Comparison of ENCODE assay signal across 16 cellular contexts in genomic region chr17:17170346-17170976, GRCh38. TPM values are rescaled to one million over a fixed set of nuclear protein-coding genes. Genes with fewer than 3 reads are reported as not detected.
DNase-seq lines count a peak whose midpoint lies in the region; ATAC-seq and TF ChIP-seq lines count a peak whose summit lies in the region.
"Had no signal": no experiment of that assay in that cellular context is flagged by ENCODE, and none has a peak within 500 bp of the region (broad histone marks: within the 10 kb centered on the region; RNA-seq: fewer than 3 reads in every experiment).

No MANE protein-coding gene starts in this region.

- no peak overlapping the region for H3K4me3 Mint-ChIP-seq in activated naive CD4-positive, alpha-beta T cell treated with anti-CD3 and anti-CD28 coated beads, Interleukin-2, amount 10 ng/mL, durations not matched to agents 7 days and 5 days
- H3K4me3 Mint-ChIP-seq in stimulated activated effector memory CD8-positive, alpha-beta T cell treated with anti-CD3 and anti-CD28 coated beads, Interleukin-12 subunit alpha, Interleukin-12 subunit beta, amount 100 ng/mL, for 72 hours = no peak overlapping the region
- H3K4me3 Mint-ChIP-seq: central memory CD8-positive, alpha-beta T cell; naive B cell had no signal

- peak overlapping the region; percentile 1 to 94 for H3K27ac Mint-ChIP-seq in activated naive CD4-positive, alpha-beta T cell treated with anti-CD3 and anti-CD28 coated beads, Interleukin-2, amount 50 U/mL, for 72 hours
- no peak overlapping the region for H3K27ac Mint-ChIP-seq in activated naive CD4-positive, alpha-beta T cell treated with anti-CD3 and anti-CD28 coated beads, Interleukin-2, amount 10 ng/mL, durations not matched to agents 7 days and 5 days
- H3K27ac Mint-ChIP-seq in stimulated activated effector memory CD8-positive, alpha-beta T cell treated with anti-CD3 and anti-CD28 coated beads, Interleukin-12 subunit alpha, Interleukin-12 subunit beta, amount 100 ng/mL, for 72 hours = peak overlapping the region; percentile 78

- no peaks in the 10 kb centered on the region for H3K27me3 ChIP-seq in RWPE2 (ENCODE audit: insufficient read depth, poor library complexity, severe bottlenecking)
- no peaks in the 10 kb centered on the region for H3K27me3 ChIP-seq in stomach

- DNase-seq in activated naive CD4-positive, alpha-beta T cell treated with anti-CD3 and anti-CD28 coated beads, Interleukin-2, amount 50 U/mL, for 72 hours (ENCODE audit: low spot score in 2 of 2) = no peak
- DNase-seq in activated naive CD4-positive, alpha-beta T cell treated with anti-CD3 and anti-CD28 coated beads, Interleukin-2, amount 10 ng/mL, durations not matched to agents 7 days and 5 days = no peak
- DNase-seq in RWPE2 (ENCODE audit: low spot score) (no peak), epidermal melanocyte (ENCODE audit: insufficient read length, low spot score) (peak; percentile 72), stomach (no peak), glomerular visceral epithelial cell (ENCODE audit: extremely low spot score) (no peak), T-helper 9 cell (no peak)
- no peak for DNase-seq in stimulated activated effector memory CD8-positive, alpha-beta T cell treated with anti-CD3 and anti-CD28 coated beads, Interleukin-12 subunit alpha, Interleukin-12 subunit beta, amount 100 ng/mL, for 72 hours (ENCODE audit: low spot score in 2 of 2)
- DNase-seq: activated CD8-positive, alpha-beta memory T cell treated with anti-CD3 and anti-CD28 coated beads for 24 hours; DMS 273 treated with DMSO at 0.1 percent for 48 hours; hypothalamus; naive B cell; NCI-H1048; NK-92 treated with Interleukin-12 subunit alpha and Interleukin-12 subunit beta, amount 100 ng/mL, for 24 hours had no signal

- peak overlapping the region; percentile 18 for H3K27ac ChIP-seq in RWPE2 (ENCODE audit: poor library complexity, severe bottlenecking)
- peak overlapping the region in 1 of 5 donors; percentile 6 for H3K27ac ChIP-seq in stomach

- no peak overlapping the region for H3K4me3 ChIP-seq in RWPE2 (ENCODE audit: severe bottlenecking)
- no peak overlapping the region for H3K4me3 ChIP-seq in stomach

- H3K4me1 ChIP-seq in RWPE2 (ENCODE audit: insufficient read depth, poor library complexity, severe bottlenecking) = peaks cover 2% of the 10 kb centered on the region
- no peaks in the 10 kb centered on the region for H3K4me1 ChIP-seq in stomach

- no peak for TF ChIP-seq EP300 in stomach (IDR thresholded peaks at IDR 0.05)

- intact Hi-C loops in stomach (cut with DNase I; ENCODE audit: low total_unique reads) = no loop called here

- H3K4me1 Mint-ChIP-seq in activated naive CD4-positive, alpha-beta T cell treated with anti-CD3 and anti-CD28 coated beads, Interleukin-2, amount 10 ng/mL, durations not matched to agents 7 days and 5 days = peaks cover 60% of the 10 kb centered on the region
- peaks cover 61% of the 10 kb centered on the region for H3K4me1 Mint-ChIP-seq in stimulated activated effector memory CD8-positive, alpha-beta T cell treated with anti-CD3 and anti-CD28 coated beads, Interleukin-12 subunit alpha, Interleukin-12 subunit beta, amount 100 ng/mL, for 72 hours

- TF ChIP-seq CTCF in RWPE2 (IDR thresholded peaks at IDR 0.05; ENCODE audit: poor library complexity, severe bottlenecking) = no peak
- TF ChIP-seq CTCF in stomach (IDR thresholded peaks at IDR 0.05) = no peak

- peaks cover 0 to 9% of the 10 kb centered on the region in 2 donors for H3K36me3 Mint-ChIP-seq in activated naive CD4-positive, alpha-beta T cell treated with anti-CD3 and anti-CD28 coated beads, Interleukin-2, amount 50 U/mL, for 72 hours
- H3K36me3 Mint-ChIP-seq in activated naive CD4-positive, alpha-beta T cell treated with anti-CD3 and anti-CD28 coated beads, Interleukin-2, amount 10 ng/mL, durations not matched to agents 7 days and 5 days = peaks cover 58% of the 10 kb centered on the region
- H3K36me3 Mint-ChIP-seq in stimulated activated effector memory CD8-positive, alpha-beta T cell treated with anti-CD3 and anti-CD28 coated beads, Interleukin-12 subunit alpha, Interleukin-12 subunit beta, amount 100 ng/mL, for 72 hours = peaks cover 82% of the 10 kb centered on the region

- no peaks in the 10 kb centered on the region for H3K9me3 ChIP-seq in RWPE2 (ENCODE audit: severe bottlenecking)
- H3K9me3 ChIP-seq in stomach = no peaks in the 10 kb centered on the region

- ATAC-seq in activated naive CD4-positive, alpha-beta T cell treated with anti-CD3 and anti-CD28 coated beads, Interleukin-2, amount 50 U/mL, for 72 hours = no peak
- peak; percentile 23; the same call in 1 of the 3 replicates for ATAC-seq in RWPE2 (ENCODE audit: low read depth)
- no peak for ATAC-seq in stimulated activated effector memory CD8-positive, alpha-beta T cell treated with anti-CD3 and anti-CD28 coated beads, Interleukin-12 subunit alpha, Interleukin-12 subunit beta, amount 100 ng/mL, for 72 hours
- ATAC-seq: esophagus mucosa had no signal

- H3K27me3 Mint-ChIP-seq in activated naive CD4-positive, alpha-beta T cell treated with anti-CD3 and anti-CD28 coated beads, Interleukin-2, amount 10 ng/mL, durations not matched to agents 7 days and 5 days = no peaks in the 10 kb centered on the region
- H3K27me3 Mint-ChIP-seq: central memory CD8-positive, alpha-beta T cell; naive B cell had no signal

- H3K9me3 Mint-ChIP-seq in activated naive CD4-positive, alpha-beta T cell treated with anti-CD3 and anti-CD28 coated beads, Interleukin-2, amount 50 U/mL, for 72 hours = no peaks in the 10 kb centered on the region
- H3K9me3 Mint-ChIP-seq in activated naive CD4-positive, alpha-beta T cell treated with anti-CD3 and anti-CD28 coated beads, Interleukin-2, amount 10 ng/mL, durations not matched to agents 7 days and 5 days = no peaks in the 10 kb centered on the region
- no peaks in the 10 kb centered on the region for H3K9me3 Mint-ChIP-seq in stimulated activated effector memory CD8-positive, alpha-beta T cell treated with anti-CD3 and anti-CD28 coated beads, Interleukin-12 subunit alpha, Interleukin-12 subunit beta, amount 100 ng/mL, for 72 hours
- H3K9me3 Mint-ChIP-seq: central memory CD8-positive, alpha-beta T cell; naive B cell had no signal

- TF ChIP-seq POLR2A in stomach (IDR thresholded peaks at IDR 0.05) = no peak

- CTCF ChIA-PET in activated naive CD4-positive, alpha-beta T cell treated with anti-CD3 and anti-CD28 coated beads, Interleukin-2, amount 10 ng/mL, durations not matched to agents 7 days and 5 days (lab: Charles Lee) = no interaction called here

- H3K36me3 ChIP-seq in RWPE2 (ENCODE audit: low read depth) (peaks cover 93% of the 10 kb centered on the region), stomach (peaks cover 74 to 100% (median 99%) of the 10 kb centered on the region in 4 donors)

- WGBS in stomach, 5 donors = 64 to 74% (median 71%) methylated on average over 9 of the region's 9 CpGs

RNA-seq across cellular contexts. Expression of gene PLD6, which starts 35.7 kb away (rescaled TPM):
- 1 to 10 TPM; 9.2 to 9.6 TPM for total RNA-seq in activated naive CD4-positive, alpha-beta T cell treated with anti-CD3 and anti-CD28 coated beads, Interleukin-2, amount 50 U/mL, for 72 hours
- total RNA-seq in stomach = 1 to 10 TPM in 3 of 5 donors, not detected in 2; 1.1 to 2.8 (median 1.3) TPM
- 1 to 10 TPM; 1.2 to 3.0 (median 1.5) TPM for polyA plus RNA-seq in stomach
